2 cellular contexts compared by ENCODE assay signal in the genomic region with DNA sequence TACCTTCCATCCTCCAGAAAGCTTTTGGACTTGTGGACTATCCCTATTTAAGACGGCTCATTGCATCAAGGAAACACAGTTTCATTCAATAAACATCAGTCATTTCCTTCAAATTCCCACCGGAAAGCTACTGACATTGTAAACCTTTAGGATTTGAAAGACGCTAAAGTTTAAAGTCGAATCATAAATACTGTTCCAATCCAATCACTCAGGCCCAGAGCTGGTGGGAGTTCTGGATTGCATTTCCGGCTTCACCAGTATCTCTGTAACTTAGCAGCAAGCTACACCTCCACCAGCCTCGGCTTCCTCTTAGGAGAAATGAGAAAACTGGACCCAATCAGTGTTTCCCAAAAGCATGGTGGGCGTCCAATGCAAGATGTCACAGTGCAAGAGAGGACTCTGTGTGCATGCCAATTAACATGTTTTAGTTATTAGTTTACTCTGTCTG.
TF ChIP-seq lines count a peak whose summit lies in the region.

No MANE protein-coding gene starts in this region.

TF ChIP-seq in K562, 482 proteins besides CTCF, POLR2A, EP300 and RAD21:
- no peak for TF ChIP-seq ETV1 (tag; conservative IDR thresholded peaks at IDR 0.05; ENCODE audit: low read depth)
- no peak for TF ChIP-seq TCFL5 (CRISPR knock-in tag; conservative IDR thresholded peaks at IDR 0.05)
- TF ChIP-seq, protein P1, sequence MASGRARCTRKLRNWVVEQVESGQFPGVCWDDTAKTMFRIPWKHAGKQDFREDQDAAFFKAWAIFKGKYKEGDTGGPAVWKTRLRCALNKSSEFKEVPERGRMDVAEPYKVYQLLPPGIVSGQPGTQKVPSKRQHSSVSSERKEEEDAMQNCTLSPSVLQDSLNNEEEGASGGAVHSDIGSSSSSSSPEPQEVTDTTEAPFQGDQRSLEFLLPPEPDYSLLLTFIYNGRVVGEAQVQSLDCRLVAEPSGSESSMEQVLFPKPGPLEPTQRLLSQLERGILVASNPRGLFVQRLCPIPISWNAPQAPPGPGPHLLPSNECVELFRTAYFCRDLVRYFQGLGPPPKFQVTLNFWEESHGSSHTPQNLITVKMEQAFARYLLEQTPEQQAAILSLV (tag; IDR thresholded peaks at IDR 0.05) = no peak
- TF ChIP-seq, protein P2, sequence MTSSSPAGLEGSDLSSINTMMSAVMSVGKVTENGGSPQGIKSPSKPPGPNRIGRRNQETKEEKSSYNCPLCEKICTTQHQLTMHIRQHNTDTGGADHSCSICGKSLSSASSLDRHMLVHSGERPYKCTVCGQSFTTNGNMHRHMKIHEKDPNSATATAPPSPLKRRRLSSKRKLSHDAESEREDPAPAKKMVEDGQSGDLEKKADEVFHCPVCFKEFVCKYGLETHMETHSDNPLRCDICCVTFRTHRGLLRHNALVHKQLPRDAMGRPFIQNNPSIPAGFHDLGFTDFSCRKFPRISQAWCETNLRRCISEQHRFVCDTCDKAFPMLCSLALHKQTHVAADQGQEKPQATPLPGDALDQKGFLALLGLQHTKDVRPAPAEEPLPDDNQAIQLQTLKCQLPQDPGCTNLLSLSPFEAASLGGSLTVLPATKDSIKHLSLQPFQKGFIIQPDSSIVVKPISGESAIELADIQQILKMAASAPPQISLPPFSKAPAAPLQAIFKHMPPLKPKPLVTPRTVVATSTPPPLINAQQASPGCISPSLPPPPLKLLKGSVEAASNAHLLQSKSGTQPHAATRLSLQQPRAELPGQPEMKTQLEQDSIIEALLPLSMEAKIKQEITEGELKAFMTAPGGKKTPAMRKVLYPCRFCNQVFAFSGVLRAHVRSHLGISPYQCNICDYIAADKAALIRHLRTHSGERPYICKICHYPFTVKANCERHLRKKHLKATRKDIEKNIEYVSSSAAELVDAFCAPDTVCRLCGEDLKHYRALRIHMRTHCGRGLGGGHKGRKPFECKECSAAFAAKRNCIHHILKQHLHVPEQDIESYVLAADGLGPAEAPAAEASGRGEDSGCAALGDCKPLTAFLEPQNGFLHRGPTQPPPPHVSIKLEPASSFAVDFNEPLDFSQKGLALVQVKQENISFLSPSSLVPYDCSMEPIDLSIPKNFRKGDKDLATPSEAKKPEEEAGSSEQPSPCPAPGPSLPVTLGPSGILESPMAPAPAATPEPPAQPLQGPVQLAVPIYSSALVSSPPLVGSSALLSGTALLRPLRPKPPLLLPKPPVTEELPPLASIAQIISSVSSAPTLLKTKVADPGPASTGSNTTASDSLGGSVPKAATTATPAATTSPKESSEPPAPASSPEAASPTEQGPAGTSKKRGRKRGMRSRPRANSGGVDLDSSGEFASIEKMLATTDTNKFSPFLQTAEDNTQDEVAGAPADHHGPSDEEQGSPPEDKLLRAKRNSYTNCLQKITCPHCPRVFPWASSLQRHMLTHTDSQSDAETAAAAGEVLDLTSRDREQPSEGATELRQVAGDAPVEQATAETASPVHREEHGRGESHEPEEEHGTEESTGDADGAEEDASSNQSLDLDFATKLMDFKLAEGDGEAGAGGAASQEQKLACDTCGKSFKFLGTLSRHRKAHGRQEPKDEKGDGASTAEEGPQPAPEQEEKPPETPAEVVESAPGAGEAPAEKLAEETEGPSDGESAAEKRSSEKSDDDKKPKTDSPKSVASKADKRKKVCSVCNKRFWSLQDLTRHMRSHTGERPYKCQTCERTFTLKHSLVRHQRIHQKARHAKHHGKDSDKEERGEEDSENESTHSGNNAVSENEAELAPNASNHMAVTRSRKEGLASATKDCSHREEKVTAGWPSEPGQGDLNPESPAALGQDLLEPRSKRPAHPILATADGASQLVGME (CRISPR knock-in tag; IDR thresholded peaks at IDR 0.05) = no peak
- no peak for TF ChIP-seq EWSR1 (IDR thresholded peaks at IDR 0.05; ENCODE audit: borderline replicate concordance, low read depth, partially characterized antibody)
- no peak for TF ChIP-seq ZNF124 (CRISPR knock-in tag; IDR thresholded peaks at IDR 0.05)
- no peak for TF ChIP-seq NR1H2 (CRISPR knock-in tag; IDR thresholded peaks at IDR 0.05)
- TF ChIP-seq ZNF239 (CRISPR knock-in tag; IDR thresholded peaks at IDR 0.05) = no peak
- no peak for TF ChIP-seq NCOR1 (IDR thresholded peaks at IDR 0.05)
- TF ChIP-seq STAG1 (CRISPR knock-in tag; IDR thresholded peaks at IDR 0.05; ENCODE audit: borderline replicate concordance) = no peak
- TF ChIP-seq PTTG1 (tag; IDR thresholded peaks at IDR 0.05; ENCODE audit: low read depth) = no peak
- TF ChIP-seq RBM39 (optimal IDR thresholded peaks at IDR 0.05; ENCODE audit: low read depth, low read length) = no peak
- no peak for TF ChIP-seq ZNF197 (CRISPR knock-in tag; IDR thresholded peaks at IDR 0.05; ENCODE audit: low read depth)

TF ChIP-seq in HepG2, 621 proteins besides CTCF, POLR2A, EP300 and RAD21 (continues in another document):
- TF ChIP-seq ZSCAN25 (CRISPR knock-in tag; IDR thresholded peaks at IDR 0.05) (0 out of 2 replicates have a peak, but pooled peaks have one; percentile 2), HNF4A (CRISPR knock-in tag; IDR thresholded peaks at IDR 0.05) (peak; percentile 36; the same call in 1 of the 2 replicates), ELF3 (CRISPR knock-in tag; IDR thresholded peaks at IDR 0.05) (peak; percentile 57; the same call in 1 of the 2 replicates), RFX1 (IDR thresholded peaks at IDR 0.05) (0 out of 2 replicates have a peak, but pooled peaks have one; percentile 5), ZNF850 (CRISPR knock-in tag; conservative IDR thresholded peaks at IDR 0.05) (0 out of 2 replicates have a peak, but pooled peaks have one; percentile 25), MED1 (CRISPR knock-in tag; IDR thresholded peaks at IDR 0.05) (0 out of 2 replicates have a peak, but pooled peaks have one; percentile 28), ZC3H13 (CRISPR knock-in tag; IDR thresholded peaks at IDR 0.05) (no peak), KLF15 (CRISPR knock-in tag; IDR thresholded peaks at IDR 0.05; ENCODE audit: borderline replicate concordance) (0 out of 2 replicates have a peak, but pooled peaks have one; percentile 3), ZNF251 (CRISPR knock-in tag; IDR thresholded peaks at IDR 0.05) (no peak), ZNF451 (CRISPR knock-in tag; IDR thresholded peaks at IDR 0.05) (0 out of 2 replicates have a peak, but pooled peaks have one; percentile 2), RCOR2 (CRISPR knock-in tag; IDR thresholded peaks at IDR 0.05) (no peak), GABPA (IDR thresholded peaks at IDR 0.05; ENCODE audit: low read depth, low read length) (no peak), GABPA (CRISPR knock-in tag; IDR thresholded peaks at IDR 0.05; ENCODE audit: low read depth) (peak; percentile 30; the same call in 1 of the 2 replicates), ELF1 (CRISPR knock-in tag; IDR thresholded peaks at IDR 0.05) (peak; percentile 54; the same call in 1 of the 2 replicates), TOE1 (CRISPR knock-in tag; IDR thresholded peaks at IDR 0.05) (no peak), ZBTB7A (CRISPR knock-in tag; IDR thresholded peaks at IDR 0.05) (0 out of 2 replicates have a peak, but pooled peaks have one; percentile 10), ZNF382 (CRISPR knock-in tag; IDR thresholded peaks at IDR 0.05; ENCODE audit: borderline replicate concordance) (no peak), ZFX (CRISPR knock-in tag; IDR thresholded peaks at IDR 0.05; ENCODE audit: low read depth) (no peak), ZNF556 (CRISPR knock-in tag; IDR thresholded peaks at IDR 0.05; ENCODE audit: borderline replicate concordance) (no peak), ZNF709 (CRISPR knock-in tag; IDR thresholded peaks at IDR 0.05) (no peak)
- TF ChIP-seq, protein P3, sequence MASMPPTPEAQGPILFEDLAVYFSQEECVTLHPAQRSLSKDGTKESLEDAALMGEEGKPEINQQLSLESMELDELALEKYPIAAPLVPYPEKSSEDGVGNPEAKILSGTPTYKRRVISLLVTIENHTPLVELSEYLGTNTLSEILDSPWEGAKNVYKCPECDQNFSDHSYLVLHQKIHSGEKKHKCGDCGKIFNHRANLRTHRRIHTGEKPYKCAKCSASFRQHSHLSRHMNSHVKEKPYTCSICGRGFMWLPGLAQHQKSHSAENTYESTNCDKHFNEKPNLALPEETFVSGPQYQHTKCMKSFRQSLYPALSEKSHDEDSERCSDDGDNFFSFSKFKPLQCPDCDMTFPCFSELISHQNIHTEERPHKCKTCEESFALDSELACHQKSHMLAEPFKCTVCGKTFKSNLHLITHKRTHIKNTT (CRISPR knock-in tag; IDR thresholded peaks at IDR 0.05) = no peak
- TF ChIP-seq, protein P4, sequence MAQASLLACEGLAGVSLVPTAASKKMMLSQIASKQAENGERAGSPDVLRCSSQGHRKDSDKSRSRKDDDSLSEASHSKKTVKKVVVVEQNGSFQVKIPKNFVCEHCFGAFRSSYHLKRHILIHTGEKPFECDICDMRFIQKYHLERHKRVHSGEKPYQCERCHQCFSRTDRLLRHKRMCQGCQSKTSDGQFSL (CRISPR knock-in tag; IDR thresholded peaks at IDR 0.05) = no peak
- TF ChIP-seq, protein P5, sequence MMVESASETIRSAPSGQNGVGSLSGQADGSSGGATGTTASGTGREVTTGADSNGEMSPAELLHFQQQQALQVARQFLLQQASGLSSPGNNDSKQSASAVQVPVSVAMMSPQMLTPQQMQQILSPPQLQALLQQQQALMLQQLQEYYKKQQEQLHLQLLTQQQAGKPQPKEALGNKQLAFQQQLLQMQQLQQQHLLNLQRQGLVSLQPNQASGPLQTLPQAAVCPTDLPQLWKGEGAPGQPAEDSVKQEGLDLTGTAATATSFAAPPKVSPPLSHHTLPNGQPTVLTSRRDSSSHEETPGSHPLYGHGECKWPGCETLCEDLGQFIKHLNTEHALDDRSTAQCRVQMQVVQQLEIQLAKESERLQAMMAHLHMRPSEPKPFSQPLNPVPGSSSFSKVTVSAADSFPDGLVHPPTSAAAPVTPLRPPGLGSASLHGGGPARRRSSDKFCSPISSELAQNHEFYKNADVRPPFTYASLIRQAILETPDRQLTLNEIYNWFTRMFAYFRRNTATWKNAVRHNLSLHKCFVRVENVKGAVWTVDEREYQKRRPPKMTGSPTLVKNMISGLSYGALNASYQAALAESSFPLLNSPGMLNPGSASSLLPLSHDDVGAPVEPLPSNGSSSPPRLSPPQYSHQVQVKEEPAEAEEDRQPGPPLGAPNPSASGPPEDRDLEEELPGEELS (CRISPR knock-in tag; IDR thresholded peaks at IDR 0.05) = 0 out of 2 replicates have a peak, but pooled peaks have one; percentile 17
- TF ChIP-seq, protein P6, sequence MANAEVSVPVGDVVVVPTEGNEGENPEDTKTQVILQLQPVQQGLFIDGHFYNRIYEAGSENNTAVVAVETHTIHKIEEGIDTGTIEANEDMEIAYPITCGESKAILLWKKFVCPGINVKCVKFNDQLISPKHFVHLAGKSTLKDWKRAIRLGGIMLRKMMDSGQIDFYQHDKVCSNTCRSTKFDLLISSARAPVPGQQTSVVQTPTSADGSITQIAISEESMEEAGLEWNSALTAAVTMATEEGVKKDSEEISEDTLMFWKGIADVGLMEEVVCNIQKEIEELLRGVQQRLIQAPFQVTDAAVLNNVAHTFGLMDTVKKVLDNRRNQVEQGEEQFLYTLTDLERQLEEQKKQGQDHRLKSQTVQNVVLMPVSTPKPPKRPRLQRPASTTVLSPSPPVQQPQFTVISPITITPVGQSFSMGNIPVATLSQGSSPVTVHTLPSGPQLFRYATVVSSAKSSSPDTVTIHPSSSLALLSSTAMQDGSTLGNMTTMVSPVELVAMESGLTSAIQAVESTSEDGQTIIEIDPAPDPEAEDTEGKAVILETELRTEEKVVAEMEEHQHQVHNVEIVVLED (CRISPR knock-in tag; IDR thresholded peaks at IDR 0.05; ENCODE audit: borderline replicate concordance) = 0 out of 2 replicates have a peak, but pooled peaks have one; percentile 9
- TF ChIP-seq, protein P7, sequence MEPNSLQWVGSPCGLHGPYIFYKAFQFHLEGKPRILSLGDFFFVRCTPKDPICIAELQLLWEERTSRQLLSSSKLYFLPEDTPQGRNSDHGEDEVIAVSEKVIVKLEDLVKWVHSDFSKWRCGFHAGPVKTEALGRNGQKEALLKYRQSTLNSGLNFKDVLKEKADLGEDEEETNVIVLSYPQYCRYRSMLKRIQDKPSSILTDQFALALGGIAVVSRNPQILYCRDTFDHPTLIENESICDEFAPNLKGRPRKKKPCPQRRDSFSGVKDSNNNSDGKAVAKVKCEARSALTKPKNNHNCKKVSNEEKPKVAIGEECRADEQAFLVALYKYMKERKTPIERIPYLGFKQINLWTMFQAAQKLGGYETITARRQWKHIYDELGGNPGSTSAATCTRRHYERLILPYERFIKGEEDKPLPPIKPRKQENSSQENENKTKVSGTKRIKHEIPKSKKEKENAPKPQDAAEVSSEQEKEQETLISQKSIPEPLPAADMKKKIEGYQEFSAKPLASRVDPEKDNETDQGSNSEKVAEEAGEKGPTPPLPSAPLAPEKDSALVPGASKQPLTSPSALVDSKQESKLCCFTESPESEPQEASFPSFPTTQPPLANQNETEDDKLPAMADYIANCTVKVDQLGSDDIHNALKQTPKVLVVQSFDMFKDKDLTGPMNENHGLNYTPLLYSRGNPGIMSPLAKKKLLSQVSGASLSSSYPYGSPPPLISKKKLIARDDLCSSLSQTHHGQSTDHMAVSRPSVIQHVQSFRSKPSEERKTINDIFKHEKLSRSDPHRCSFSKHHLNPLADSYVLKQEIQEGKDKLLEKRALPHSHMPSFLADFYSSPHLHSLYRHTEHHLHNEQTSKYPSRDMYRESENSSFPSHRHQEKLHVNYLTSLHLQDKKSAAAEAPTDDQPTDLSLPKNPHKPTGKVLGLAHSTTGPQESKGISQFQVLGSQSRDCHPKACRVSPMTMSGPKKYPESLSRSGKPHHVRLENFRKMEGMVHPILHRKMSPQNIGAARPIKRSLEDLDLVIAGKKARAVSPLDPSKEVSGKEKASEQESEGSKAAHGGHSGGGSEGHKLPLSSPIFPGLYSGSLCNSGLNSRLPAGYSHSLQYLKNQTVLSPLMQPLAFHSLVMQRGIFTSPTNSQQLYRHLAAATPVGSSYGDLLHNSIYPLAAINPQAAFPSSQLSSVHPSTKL (CRISPR knock-in tag; IDR thresholded peaks at IDR 0.05) = 0 out of 2 replicates have a peak, but pooled peaks have one; percentile 6
- TF ChIP-seq, protein P8, sequence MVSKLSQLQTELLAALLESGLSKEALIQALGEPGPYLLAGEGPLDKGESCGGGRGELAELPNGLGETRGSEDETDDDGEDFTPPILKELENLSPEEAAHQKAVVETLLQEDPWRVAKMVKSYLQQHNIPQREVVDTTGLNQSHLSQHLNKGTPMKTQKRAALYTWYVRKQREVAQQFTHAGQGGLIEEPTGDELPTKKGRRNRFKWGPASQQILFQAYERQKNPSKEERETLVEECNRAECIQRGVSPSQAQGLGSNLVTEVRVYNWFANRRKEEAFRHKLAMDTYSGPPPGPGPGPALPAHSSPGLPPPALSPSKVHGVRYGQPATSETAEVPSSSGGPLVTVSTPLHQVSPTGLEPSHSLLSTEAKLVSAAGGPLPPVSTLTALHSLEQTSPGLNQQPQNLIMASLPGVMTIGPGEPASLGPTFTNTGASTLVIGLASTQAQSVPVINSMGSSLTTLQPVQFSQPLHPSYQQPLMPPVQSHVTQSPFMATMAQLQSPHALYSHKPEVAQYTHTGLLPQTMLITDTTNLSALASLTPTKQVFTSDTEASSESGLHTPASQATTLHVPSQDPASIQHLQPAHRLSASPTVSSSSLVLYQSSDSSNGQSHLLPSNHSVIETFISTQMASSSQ (IDR thresholded peaks at IDR 0.05; ENCODE audit: low read depth) = no peak
- TF ChIP-seq, protein P8 (CRISPR knock-in tag; IDR thresholded peaks at IDR 0.05; ENCODE audit: borderline replicate concordance) = no peak
